In genomic region chr5:6372251-6373080, GRCh38 we compare ENCODE assay signal across 19 cellular contexts. TPM values are rescaled to one million over a fixed set of nuclear protein-coding genes. Genes with fewer than 3 reads are reported as not detected.
DNase-seq lines count a peak whose midpoint lies in the region; ATAC-seq and TF ChIP-seq lines count a peak whose summit lies in the region.
"Had no signal": no experiment of that assay in that cellular context is flagged by ENCODE, and none has a peak within 500 bp of the region (broad histone marks: within the 10 kb centered on the region; RNA-seq: fewer than 3 reads in every experiment).

No MANE protein-coding gene starts in this region.

- peaks cover 44% of the 10 kb centered on the region for H3K4me1 Mint-ChIP-seq in activated T-cell treated with anti-CD3 and anti-CD28 coated beads, Interleukin-2, amount 50 U/mL, for 24 hours (ENCODE audit: low read depth)
- H3K4me1 Mint-ChIP-seq in H9 (peaks cover 6 to 7% of the 10 kb centered on the region in 2 experiments), endothelial cell (ENCODE audit: unreplicated experiment) (peaks cover 39% of the 10 kb centered on the region), natural killer cell (peaks cover 46 to 50% of the 10 kb centered on the region in 2 donors)

- H3K79me2 ChIP-seq in H9 (ENCODE audit: insufficient read depth, low read length) (peaks cover 7% of the 10 kb centered on the region; the same call in 1 of the 2 replicates), PC-3 (ENCODE audit: low read length) (peaks cover 49% of the 10 kb centered on the region)

- no peak overlapping the region for H2BK15ac ChIP-seq in H9 (ENCODE audit: low read depth, low read length)

- H3K36me3 ChIP-seq in PC-3 (ENCODE audit: low read depth, low read length), result peaks cover 87% of the 10 kb centered on the region

- TF ChIP-seq CTCF in H9 (conservative IDR thresholded peaks at IDR 0.05) (no peak), endothelial cell (IDR thresholded peaks at IDR 0.05; ENCODE audit: unreplicated experiment) (no peak), natural killer cell (IDR thresholded peaks at IDR 0.05) (no peak), PC-3 (conservative IDR thresholded peaks at IDR 0.05; ENCODE audit: low read depth, low read length) (no peak)

- ATAC-seq in natural killer cell (peak; percentile 47 to 70 (median 58)), HG03439 (IDR thresholded peaks at IDR 0.05; ENCODE audit: unreplicated experiment) (no peak), PC-3 (no peak)

- intact Hi-C loops in natural killer cell (cut with micrococcal nuclease), result loop anchor here (10.0 kb wide), 1 partner anchor 878 kb away; no protein-coding TSS in a partner anchor
- intact Hi-C loops in PC-3 (cut with micrococcal nuclease), result loop anchor here (10.0 kb wide), 2 partner anchors 372 to 878 kb away; no protein-coding TSS in a partner anchor

- no peaks in the 10 kb centered on the region for H3K9me2 ChIP-seq in PC-3 (replicated peaks; ENCODE audit: low read length)

- no peaks in the 10 kb centered on the region for H3K27me3 Mint-ChIP-seq in activated T-cell treated with anti-CD3 and anti-CD28 coated beads, Interleukin-2, amount 50 U/mL, for 24 hours
- H3K27me3 Mint-ChIP-seq in H9 (ENCODE audit: low read depth), result peaks cover 1% of the 10 kb centered on the region; the same call in 1 of the 2 replicates
- peaks cover 5% of the 10 kb centered on the region for H3K27me3 Mint-ChIP-seq in endothelial cell (ENCODE audit: unreplicated experiment)
- H3K27me3 Mint-ChIP-seq in natural killer cell (ENCODE audit: low read depth in 2 of 2), result no peaks in the 10 kb centered on the region
- H3K27me3 Mint-ChIP-seq: B cell had no signal

- H3K9me3 ChIP-seq in H9 (ENCODE audit: control insufficient read depth, low read depth, low read length) (no peaks in the 10 kb centered on the region), PC-3 (ENCODE audit: low read length) (no peaks in the 10 kb centered on the region)
- H3K9me3 ChIP-seq: thoracic aorta, vagina had no signal

- peaks cover 96% of the 10 kb centered on the region for H3K36me3 Mint-ChIP-seq in activated T-cell treated with anti-CD3 and anti-CD28 coated beads, Interleukin-2, amount 50 U/mL, for 24 hours (ENCODE audit: low read depth)
- peaks cover 43 to 77% (median 55%) of the 10 kb centered on the region in 3 experiments; a peak in 6 of 7 replicates for H3K36me3 Mint-ChIP-seq in H9 (ENCODE audit: insufficient read depth in 1 of 3, low read depth in 3 of 3)
- H3K36me3 Mint-ChIP-seq in endothelial cell (ENCODE audit: low read depth, unreplicated experiment), result peaks cover 60% of the 10 kb centered on the region
- peaks cover 26% of the 10 kb centered on the region for H3K36me3 Mint-ChIP-seq in natural killer cell

- H4K20me1 ChIP-seq in H9 (ENCODE audit: control insufficient read depth, insufficient read depth, insufficient read length) (no peaks in the 10 kb centered on the region), PC-3 (ENCODE audit: low read length) (peaks cover 30% of the 10 kb centered on the region)

- no peaks in the 10 kb centered on the region for H3K4me1 ChIP-seq in H9 (ENCODE audit: insufficient read depth, low read length)
- peaks cover 17% of the 10 kb centered on the region for H3K4me1 ChIP-seq in PC-3 (ENCODE audit: insufficient read depth, low read length)

- H4K8ac ChIP-seq in H9 (replicated peaks; ENCODE audit: insufficient read length, low read depth, low read length), result no peak overlapping the region

- H3K4me2 ChIP-seq in H9 (ENCODE audit: insufficient read depth, insufficient read length, low read length) (no peak overlapping the region), PC-3 (ENCODE audit: low read length) (no peak overlapping the region)

- no CpG with 5 or more reads among the region's 23 CpGs for WGBS in H9 (ENCODE audit: extremely low coverage, insufficient read length, low lambda C conversion rate)

- H3K14ac ChIP-seq in H9 (ENCODE audit: insufficient read depth, low read length), result no peak overlapping the region

- H4K91ac ChIP-seq in H9 (ENCODE audit: insufficient read length, low read depth, low read length), result no peak overlapping the region

- H3K9ac ChIP-seq in H9 (ENCODE audit: extremely low read depth, insufficient read length, low read length) (no peak overlapping the region), PC-3 (ENCODE audit: low read length) (no peak overlapping the region)

- H2AK5ac ChIP-seq in H9 (ENCODE audit: insufficient read length, low read length), result no peak overlapping the region

- H2AFZ ChIP-seq in H9 (ENCODE audit: low read length), result no peak overlapping the region
- H2AFZ ChIP-seq in PC-3 (ENCODE audit: low read length), result no peak overlapping the region

- DNase-seq in activated T-cell treated with anti-CD3 and anti-CD28 coated beads, Interleukin-2, amount 50 U/mL, for 24 hours, result no peak
- no peak for DNase-seq in activated T-cell treated with anti-CD3 and anti-CD28 coated beads for 4 hours
- peak; percentile 25 for DNase-seq in H9
- DNase-seq in endothelial cell (ENCODE audit: low spot score), result no peak
- DNase-seq in natural killer cell, result no peak
- no peak for DNase-seq in Kasumi-1 (lab: John Stamatoyannopoulos, UW)
- no peak for DNase-seq in PC-3
- DNase-seq: amniotic stem cell; glutamatergic neuron; mesendoderm; MV-4-11; NCI-H146; small intestine; stimulated activated naive CD4-positive, alpha-beta T cell; T-helper 1 cell had no signal

- no peak overlapping the region for H3T11ph ChIP-seq in H9 (ENCODE audit: low read length)

- H3K27me3 ChIP-seq in H9 (ENCODE audit: insufficient read depth, low read length), result no peaks in the 10 kb centered on the region
- no peaks in the 10 kb centered on the region for H3K27me3 ChIP-seq in PC-3 (ENCODE audit: low read length)
- H3K27me3 ChIP-seq: vagina had no signal

- POLR2A ChIA-PET in PC-3 (lab: Charles Lee; ENCODE audit: unreplicated experiment), result no interaction called here

- H2BK5ac ChIP-seq in H9 (ENCODE audit: insufficient read length, low read length), result no peak overlapping the region

- CTCF ChIA-PET in PC-3 (lab: Charles Lee), result no interaction called here

- no peak overlapping the region for H2BK20ac ChIP-seq in H9 (ENCODE audit: low read depth, low read length, poor library complexity, severe bottlenecking)

- no peak overlapping the region for H2BK12ac ChIP-seq in H9 (ENCODE audit: insufficient read length, low read depth, low read length)

- peaks cover 9% of the 10 kb centered on the region for H3K79me1 ChIP-seq in H9 (ENCODE audit: insufficient read depth, low read depth, low read length, poor library complexity, severe bottlenecking)

- no peak overlapping the region for H3K4me3 Mint-ChIP-seq in activated T-cell treated with anti-CD3 and anti-CD28 coated beads, Interleukin-2, amount 50 U/mL, for 24 hours
- no peak overlapping the region for H3K4me3 Mint-ChIP-seq in H9
- H3K4me3 Mint-ChIP-seq in endothelial cell (ENCODE audit: unreplicated experiment), result peak overlapping the region; percentile 75
- no peak overlapping the region for H3K4me3 Mint-ChIP-seq in natural killer cell
- H3K4me3 Mint-ChIP-seq: B cell had no signal

- H3K27ac ChIP-seq in H9 (ENCODE audit: insufficient read length, low read depth, low read length) (no peak overlapping the region), PC-3 (ENCODE audit: low read length) (no peak overlapping the region)
- H3K27ac ChIP-seq: thoracic aorta, vagina had no signal

- no peak overlapping the region for H2BK120ac ChIP-seq in H9 (ENCODE audit: low read depth, low read length, poor library complexity, severe bottlenecking)

- H3K23ac ChIP-seq in H9 (ENCODE audit: insufficient read length, low read depth, low read length), result no peak overlapping the region

- no TSS peak for BruUV-seq in PC-3 (replicated peaks; lab: Mats Ljungman, UMichigan)

- H3K9me3 Mint-ChIP-seq in activated T-cell treated with anti-CD3 and anti-CD28 coated beads, Interleukin-2, amount 50 U/mL, for 24 hours, result no peaks in the 10 kb centered on the region
- H3K9me3 Mint-ChIP-seq in H9, result no peaks in the 10 kb centered on the region
- no peaks in the 10 kb centered on the region for H3K9me3 Mint-ChIP-seq in endothelial cell (ENCODE audit: unreplicated experiment)
- no peaks in the 10 kb centered on the region for H3K9me3 Mint-ChIP-seq in natural killer cell

- no peak overlapping the region for H4K5ac ChIP-seq in H9 (ENCODE audit: insufficient read length, low read depth, low read length)

- H3K18ac ChIP-seq in H9 (ENCODE audit: insufficient read length, low read depth, low read length), result no peak overlapping the region

- H3K4me3 ChIP-seq in PC-3 (ENCODE audit: low read length), result no peak overlapping the region
- H3K4me3 ChIP-seq: thoracic aorta, vagina had no signal

- H3K27ac Mint-ChIP-seq in activated T-cell treated with anti-CD3 and anti-CD28 coated beads, Interleukin-2, amount 50 U/mL, for 24 hours, result peak overlapping the region; percentile 38
- H3K27ac Mint-ChIP-seq in H9 (no peak overlapping the region), endothelial cell (ENCODE audit: unreplicated experiment) (peak overlapping the region; percentile 46), natural killer cell (peak overlapping the region; percentile 43 to 68)
- H3K27ac Mint-ChIP-seq: B cell had no signal

- H3K56ac ChIP-seq in H9 (ENCODE audit: insufficient read length, low read depth, low read length), result no peak overlapping the region

- no peak overlapping the region for H3K4ac ChIP-seq in H9 (ENCODE audit: low read depth, low read length)

- peaks cover 4% of the 10 kb centered on the region for H3K23me2 ChIP-seq in H9 (ENCODE audit: insufficient read length, low read depth, low read length, poor library complexity, severe bottlenecking)

- H3F3A ChIP-seq in PC-3 (ENCODE audit: low read length, unreplicated experiment), result no peaks in the 10 kb centered on the region

RNA-seq across cellular contexts. Expression of gene MED10, which starts 5.9 kb away (rescaled TPM):
- total RNA-seq in H9 (2021), result 34.6 and 35.3 TPM in 2 replicates
- 53.0 TPM for total RNA-seq in endothelial cell (ENCODE audit: unreplicated experiment)
- 10 to 100 TPM; 64.4 to 68.5 (median 64.5) TPM for total RNA-seq in natural killer cell
- 94.0 and 102 TPM in 2 replicates for total RNA-seq in PC-3 (2014; rRNA removed)

Comparison
In these comparisons a context has a peak if more than half of its experiments do, and no peak if none do; other contexts are left out.
1. H3K27ac Mint-ChIP-seq: peak in activated T-cell treated with anti-CD3 and anti-CD28 coated beads, Interleukin-2, amount 50 U/mL, for 24 hours (single experiment), endothelial cell (single experiment) and natural killer cell (2 of 2); none in H9 (0 of 3).
2. ATAC-seq: peak in natural killer cell (3 of 3); none in HG03439 (single experiment) and PC-3 (single experiment).